ENCODE assay signal across 9 cellular contexts in genomic region chr14:35384386-35385041, GRCh38. TPM values are rescaled to one million over a fixed set of nuclear protein-coding genes. Genes with fewer than 3 reads are reported as not detected.
A peak's percentile ranks its signal among the peaks of the same experiment; 100 is the strongest.
DNase-seq lines count a peak whose midpoint lies in the region; ATAC-seq and TF ChIP-seq lines count a peak whose summit lies in the region.
"Had no signal": no experiment of that assay in that cellular context is flagged by ENCODE, and none has a peak within 500 bp of the region (broad histone marks: within the 10 kb centered on the region; RNA-seq: fewer than 3 reads in every experiment).

No MANE protein-coding gene starts in this region.

- H3K27me3 Mint-ChIP-seq in H9 (ENCODE audit: low read depth) = peaks cover 2% of the 10 kb centered on the region; the same call in 1 of the 2 replicates

- no peaks in the 10 kb centered on the region for H3K36me3 ChIP-seq in liver (ENCODE audit: control insufficient read depth in 4 of 4, insufficient read depth in 3 of 4, low read depth in 1 of 4, low read length in 3 of 4)
- no peaks in the 10 kb centered on the region for H3K36me3 ChIP-seq in stomach
- no peaks in the 10 kb centered on the region for H3K36me3 ChIP-seq in WERI-Rb-1

- DNase-seq in HFF-Myc (ENCODE audit: extremely low read depth, low read depth) (no peak), coronary artery (ENCODE audit: low spot score) (peak; percentile 85), stomach (no peak), WERI-Rb-1 (no peak), H9 (no peak)

- no peak overlapping the region for H4K8ac ChIP-seq in H9 (replicated peaks; ENCODE audit: insufficient read length, low read depth, low read length)

- H4K91ac ChIP-seq in H9 (ENCODE audit: insufficient read length, low read depth, low read length) = no peak overlapping the region

- H3K23ac ChIP-seq in H9 (ENCODE audit: insufficient read length, low read depth, low read length) = no peak overlapping the region

- no peaks in the 10 kb centered on the region for H3K9me3 Mint-ChIP-seq in H9

- H3K4ac ChIP-seq in H9 (ENCODE audit: low read depth, low read length) = no peak overlapping the region

- no peaks in the 10 kb centered on the region for H3K79me2 ChIP-seq in H9 (ENCODE audit: insufficient read depth, low read length)

- H2BK15ac ChIP-seq in H9 (ENCODE audit: low read depth, low read length) = no peak overlapping the region

- peak; percentile 73 for TF ChIP-seq EP300 in stomach (IDR thresholded peaks at IDR 0.05)

- no peak overlapping the region for H3T11ph ChIP-seq in H9 (ENCODE audit: low read length)

- H2BK12ac ChIP-seq in H9 (ENCODE audit: insufficient read length, low read depth, low read length) = no peak overlapping the region

- H4K5ac ChIP-seq in H9 (ENCODE audit: insufficient read length, low read depth, low read length) = no peak overlapping the region

- TF ChIP-seq CTCF in HFF-Myc (IDR thresholded peaks at IDR 0.05; ENCODE audit: low read depth, low read length, missing control alignments) (peak; percentile 9), coronary artery (IDR thresholded peaks at IDR 0.05) (no peak), liver (IDR thresholded peaks at IDR 0.05; ENCODE audit: low read depth, low read length, missing input control) (peak; percentile 5), stomach (IDR thresholded peaks at IDR 0.05) (no peak), WERI-Rb-1 (IDR thresholded peaks at IDR 0.05; ENCODE audit: low read depth, low read length) (no peak), H9 (conservative IDR thresholded peaks at IDR 0.05) (no peak)

- no peak overlapping the region for H2BK20ac ChIP-seq in H9 (ENCODE audit: low read depth, low read length, poor library complexity, severe bottlenecking)

- H3K27ac Mint-ChIP-seq in H9 = no peak overlapping the region

- no peaks in the 10 kb centered on the region for H3K79me1 ChIP-seq in H9 (ENCODE audit: insufficient read depth, low read depth, low read length, poor library complexity, severe bottlenecking)

- H3K4me1 Mint-ChIP-seq in H9 = peaks cover 16 to 39% of the 10 kb centered on the region in 2 experiments

- no peak overlapping the region for H2BK5ac ChIP-seq in H9 (ENCODE audit: insufficient read length, low read length)

- H3K27ac ChIP-seq in coronary artery = peak overlapping the region; percentile 83 to 91
- H3K27ac ChIP-seq in liver (ENCODE audit: low read depth in 1 of 2, low read length in 2 of 2) = peak overlapping the region; percentile 79
- peak overlapping the region; percentile 53 to 93 (median 86) for H3K27ac ChIP-seq in stomach
- H3K27ac ChIP-seq in WERI-Rb-1 = no peak overlapping the region
- H3K27ac ChIP-seq in H9 (ENCODE audit: insufficient read length, low read depth, low read length) = no peak overlapping the region
- H3K27ac ChIP-seq: HL-60 had no signal

- H3K23me2 ChIP-seq in H9 (ENCODE audit: insufficient read length, low read depth, low read length, poor library complexity, severe bottlenecking) = no peaks in the 10 kb centered on the region

- TF ChIP-seq POLR2A in stomach (IDR thresholded peaks at IDR 0.05) = no peak

- peak; percentile 41 to 63 for TF ChIP-seq RAD21 in liver (IDR thresholded peaks at IDR 0.05)

- H3K9ac ChIP-seq in liver (ENCODE audit: low read depth in 1 of 2, low read length in 2 of 2) (no peak overlapping the region), H9 (ENCODE audit: extremely low read depth, insufficient read length, low read length) (no peak overlapping the region)

- H3K9me3 ChIP-seq in liver (ENCODE audit: control insufficient read depth in 4 of 4, low read length in 3 of 4) (no peaks in the 10 kb centered on the region), stomach (no peaks in the 10 kb centered on the region), WERI-Rb-1 (ENCODE audit: severe bottlenecking) (peaks cover 2% of the 10 kb centered on the region), H9 (ENCODE audit: control insufficient read depth, low read depth, low read length) (no peaks in the 10 kb centered on the region)

- H3K14ac ChIP-seq in H9 (ENCODE audit: insufficient read depth, low read length) = no peak overlapping the region

- H3K4me3 Mint-ChIP-seq in H9 = no peak overlapping the region

- H3K4me1 ChIP-seq in liver (ENCODE audit: control insufficient read depth in 4 of 4, insufficient read depth in 4 of 4, low read length in 3 of 4) (peaks cover 0 to 8% (median 7%) of the 10 kb centered on the region in 4 donors), stomach (peaks cover 26 to 36% (median 30%) of the 10 kb centered on the region in 4 donors), H9 (ENCODE audit: insufficient read depth, low read length) (no peaks in the 10 kb centered on the region; the same call in 1 of the 2 replicates)

- H2AK5ac ChIP-seq in H9 (ENCODE audit: insufficient read length, low read length) = no peak overlapping the region

- 80% methylated on average over 12 of the region's 12 CpGs for WGBS in liver
- 51 to 72% (median 68%) methylated on average over 10 to 12 of the region's 12 CpGs for WGBS in stomach, 5 donors
- no CpG with 5 or more reads among the region's 12 CpGs for WGBS in H9 (ENCODE audit: extremely low coverage, insufficient read length, low lambda C conversion rate)

- H3K4me2 ChIP-seq in H9 (ENCODE audit: insufficient read depth, insufficient read length, low read length) = no peak overlapping the region

- ATAC-seq in GM21423 (IDR thresholded peaks at IDR 0.05; ENCODE audit: unreplicated experiment) = no peak
- no peak for ATAC-seq in GM21737 (IDR thresholded peaks at IDR 0.05; ENCODE audit: unreplicated experiment)

- no peaks in the 10 kb centered on the region; a peak in 1 of 7 replicates for H3K36me3 Mint-ChIP-seq in H9 (ENCODE audit: insufficient read depth in 1 of 3, low read depth in 3 of 3)

- no peaks in the 10 kb centered on the region for H4K20me1 ChIP-seq in H9 (ENCODE audit: control insufficient read depth, insufficient read depth, insufficient read length)

- H3K4me3 ChIP-seq in HFF-Myc (replicated peaks; ENCODE audit: low read depth, low read length) = no peak overlapping the region
- peak overlapping the region; percentile 42 for H3K4me3 ChIP-seq in coronary artery
- H3K4me3 ChIP-seq in liver (ENCODE audit: low read depth in 1 of 3, low read length in 3 of 3) = no peak overlapping the region
- no peak overlapping the region for H3K4me3 ChIP-seq in stomach
- no peak overlapping the region for H3K4me3 ChIP-seq in WERI-Rb-1 (ENCODE audit: low read depth, low read length)

- no peak overlapping the region for H2AFZ ChIP-seq in H9 (ENCODE audit: low read length)

- H3K27me3 ChIP-seq in liver (ENCODE audit: control insufficient read depth in 4 of 4, insufficient read depth in 4 of 4, low read length in 3 of 4) = no peaks in the 10 kb centered on the region
- no peaks in the 10 kb centered on the region for H3K27me3 ChIP-seq in stomach
- no peaks in the 10 kb centered on the region for H3K27me3 ChIP-seq in WERI-Rb-1 (ENCODE audit: insufficient read depth, low read depth, severe bottlenecking)
- H3K27me3 ChIP-seq in H9 (ENCODE audit: insufficient read depth, low read length) = no peaks in the 10 kb centered on the region

- intact Hi-C loops in stomach (cut with DNase I; ENCODE audit: low total_unique reads) = no loop called here

- no peak overlapping the region for H3K56ac ChIP-seq in H9 (ENCODE audit: insufficient read length, low read depth, low read length)

- H3K18ac ChIP-seq in H9 (ENCODE audit: insufficient read length, low read depth, low read length) = no peak overlapping the region

- H2BK120ac ChIP-seq in H9 (ENCODE audit: low read depth, low read length, poor library complexity, severe bottlenecking) = no peak overlapping the region

TF ChIP-seq in liver, 16 proteins besides CTCF, POLR2A, EP300 and RAD21 (continues in another document):
- TF ChIP-seq GABPA (IDR thresholded peaks at IDR 0.05 in 1 of 2, conservative IDR thresholded peaks at IDR 0.05 in 1 of 2) = no peak
- TF ChIP-seq, protein P1, sequence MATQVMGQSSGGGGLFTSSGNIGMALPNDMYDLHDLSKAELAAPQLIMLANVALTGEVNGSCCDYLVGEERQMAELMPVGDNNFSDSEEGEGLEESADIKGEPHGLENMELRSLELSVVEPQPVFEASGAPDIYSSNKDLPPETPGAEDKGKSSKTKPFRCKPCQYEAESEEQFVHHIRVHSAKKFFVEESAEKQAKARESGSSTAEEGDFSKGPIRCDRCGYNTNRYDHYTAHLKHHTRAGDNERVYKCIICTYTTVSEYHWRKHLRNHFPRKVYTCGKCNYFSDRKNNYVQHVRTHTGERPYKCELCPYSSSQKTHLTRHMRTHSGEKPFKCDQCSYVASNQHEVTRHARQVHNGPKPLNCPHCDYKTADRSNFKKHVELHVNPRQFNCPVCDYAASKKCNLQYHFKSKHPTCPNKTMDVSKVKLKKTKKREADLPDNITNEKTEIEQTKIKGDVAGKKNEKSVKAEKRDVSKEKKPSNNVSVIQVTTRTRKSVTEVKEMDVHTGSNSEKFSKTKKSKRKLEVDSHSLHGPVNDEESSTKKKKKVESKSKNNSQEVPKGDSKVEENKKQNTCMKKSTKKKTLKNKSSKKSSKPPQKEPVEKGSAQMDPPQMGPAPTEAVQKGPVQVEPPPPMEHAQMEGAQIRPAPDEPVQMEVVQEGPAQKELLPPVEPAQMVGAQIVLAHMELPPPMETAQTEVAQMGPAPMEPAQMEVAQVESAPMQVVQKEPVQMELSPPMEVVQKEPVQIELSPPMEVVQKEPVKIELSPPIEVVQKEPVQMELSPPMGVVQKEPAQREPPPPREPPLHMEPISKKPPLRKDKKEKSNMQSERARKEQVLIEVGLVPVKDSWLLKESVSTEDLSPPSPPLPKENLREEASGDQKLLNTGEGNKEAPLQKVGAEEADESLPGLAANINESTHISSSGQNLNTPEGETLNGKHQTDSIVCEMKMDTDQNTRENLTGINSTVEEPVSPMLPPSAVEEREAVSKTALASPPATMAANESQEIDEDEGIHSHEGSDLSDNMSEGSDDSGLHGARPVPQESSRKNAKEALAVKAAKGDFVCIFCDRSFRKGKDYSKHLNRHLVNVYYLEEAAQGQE (IDR thresholded peaks at IDR 0.05) = peak; percentile 17
- peak; percentile 51 for TF ChIP-seq SP1 (IDR thresholded peaks at IDR 0.05)
- no peak for TF ChIP-seq YY1 (IDR thresholded peaks at IDR 0.05)
- TF ChIP-seq RXRA (IDR thresholded peaks at IDR 0.05) = peak; percentile 51 to 65
- no peak for TF ChIP-seq FOXA1 (IDR thresholded peaks at IDR 0.05)

RNA-seq across cellular contexts. Expression of gene NFKBIA, which starts 20.0 kb away (rescaled TPM):
- 100 to 1,000 TPM in 1 of 2 donors, 10 to 100 TPM in 1; 46.9 to 120 TPM for total RNA-seq in liver
- polyA plus RNA-seq in liver = 100 to 1,000 TPM in 1 of 2 donors, 10 to 100 TPM in 1; 52.9 to 204 TPM
- total RNA-seq in stomach = 100 to 1,000 TPM; 166 to 605 (median 226) TPM
- 100 to 1,000 TPM; 107 to 136 (median 131) TPM for polyA plus RNA-seq in stomach
- 38.4 and 39.1 TPM in 2 replicates for total RNA-seq in H9 (2021)

Comparison
In these comparisons a context has a peak if more than half of its experiments do, and no peak if none do; other contexts are left out.
1. CTCF ChIP-seq: peak in HFF-Myc (single experiment) and liver (single experiment); none in coronary artery (single experiment), stomach (0 of 7), WERI-Rb-1 (single experiment) and H9 (single experiment).
2. H3K27ac ChIP-seq: peak in coronary artery (2 of 2), liver (2 of 2) and stomach (5 of 5); none in WERI-Rb-1 (single experiment) and H9 (single experiment).